Comparison of ENCODE assay signal across 1 cellular context in genomic region chr6:133919362-133919761, GRCh38.
TF ChIP-seq lines count a peak whose summit lies in the region.

No MANE protein-coding gene starts in this region.

TF ChIP-seq in IMR-90, 13 proteins besides CTCF, POLR2A, EP300 and RAD21:
- no peak for TF ChIP-seq CEBPB (IDR thresholded peaks at IDR 0.05; ENCODE audit: low read depth, low read length)
- TF ChIP-seq USF2 (IDR thresholded peaks at IDR 0.05; ENCODE audit: low read depth, low read length), result no peak
- no peak for TF ChIP-seq RCOR1 (IDR thresholded peaks at IDR 0.05; ENCODE audit: insufficient replicate concordance, low read length)
- TF ChIP-seq RFX5 (IDR thresholded peaks at IDR 0.05; ENCODE audit: low read depth, low read length), result no peak
- TF ChIP-seq NFE2L2 (IDR thresholded peaks at IDR 0.05; ENCODE audit: low read depth, low read length), result no peak
- TF ChIP-seq ELK1 (IDR thresholded peaks at IDR 0.05; ENCODE audit: borderline replicate concordance, low read depth, low read length), result no peak
- TF ChIP-seq MXI1 (IDR thresholded peaks at IDR 0.05; ENCODE audit: borderline replicate concordance, low read depth, low read length), result no peak
- no peak for TF ChIP-seq BHLHE40 (IDR thresholded peaks at IDR 0.05; ENCODE audit: low read depth, low read length)
- TF ChIP-seq CHD1 (IDR thresholded peaks at IDR 0.05; ENCODE audit: low read depth, low read length), result no peak
- TF ChIP-seq SMC3 (IDR thresholded peaks at IDR 0.05; ENCODE audit: low read depth, low read length), result no peak
- no peak for TF ChIP-seq MAZ (IDR thresholded peaks at IDR 0.05; ENCODE audit: borderline replicate concordance, low read depth, low read length)
- no peak for TF ChIP-seq MAFK (IDR thresholded peaks at IDR 0.05; ENCODE audit: low read depth, low read length)
- no peak for TF ChIP-seq FOS (IDR thresholded peaks at IDR 0.05; ENCODE audit: low read depth, low read length)
TF ChIP-seq in IMR-90: peak in this region for 0.
